ENCODE assay signal across 11 cellular contexts in genomic region chr2:235690082-235690808, GRCh38.
"Had no signal": no experiment of that assay in that cellular context is flagged by ENCODE, and none has a peak within 500 bp of the region (broad histone marks: within the 10 kb centered on the region; RNA-seq: fewer than 3 reads in every experiment).

No MANE protein-coding gene starts in this region.

- H3K4me3 Mint-ChIP-seq: activated CD4-positive, alpha-beta T cell treated with anti-CD3 and anti-CD28 coated beads, Interleukin-2, amount 10 ng/mL, durations not matched to agents 24 days and 14 days; activated naive CD4-positive, alpha-beta T cell treated with anti-CD3 and anti-CD28 coated beads for 36 hours; activated T-helper 17 cell treated with anti-CD3 and anti-CD28 coated beads, Interleukin-2, amount 50 U/mL, for 72 hours; central memory CD8-positive, alpha-beta T cell; memory B cell; neural crest cell; T-cell had no signal

- H3K4me1 ChIP-seq: adrenal gland, thyroid gland had no signal

- H3K9me3 ChIP-seq: adrenal gland, thyroid gland had no signal

- H3K27me3 Mint-ChIP-seq: activated CD4-positive, alpha-beta T cell treated with anti-CD3 and anti-CD28 coated beads, Interleukin-2, amount 10 ng/mL, durations not matched to agents 24 days and 14 days; central memory CD8-positive, alpha-beta T cell had no signal

- H3K27me3 ChIP-seq: adrenal gland, thyroid gland had no signal

- H3K36me3 ChIP-seq: adrenal gland, thyroid gland had no signal

- ATAC-seq: activated T-helper 17 cell treated with anti-CD3 and anti-CD28 coated beads, Interleukin-2, amount 50 U/mL, for 72 hours; T-cell had no signal

- H3K27ac Mint-ChIP-seq: activated CD4-positive, alpha-beta T cell treated with anti-CD3 and anti-CD28 coated beads, Interleukin-2, amount 10 ng/mL, durations not matched to agents 24 days and 14 days; activated naive CD4-positive, alpha-beta T cell treated with anti-CD3 and anti-CD28 coated beads for 36 hours; activated T-helper 17 cell treated with anti-CD3 and anti-CD28 coated beads, Interleukin-2, amount 50 U/mL, for 72 hours; memory B cell; T-cell had no signal

- DNase-seq: activated CD4-positive, alpha-beta T cell treated with anti-CD3 and anti-CD28 coated beads, Interleukin-2, amount 10 ng/mL, durations not matched to agents 24 days and 14 days; activated naive CD4-positive, alpha-beta T cell treated with anti-CD3 and anti-CD28 coated beads for 36 hours; adrenal gland; stimulated activated CD4-positive, alpha-beta T cell treated with anti-CD3 and anti-CD28 coated beads, Interleukin-15, amount 100 ng/mL, for 24 hours; stimulated activated CD4-positive, alpha-beta T cell treated with anti-CD3 and anti-CD28 coated beads, Interleukin-4, amount 100 ng/mL, for 4 hours; T-cell; thyroid gland had no signal

- H3K4me3 ChIP-seq: adrenal gland, thyroid gland had no signal

- H3K9me3 Mint-ChIP-seq: activated CD4-positive, alpha-beta T cell treated with anti-CD3 and anti-CD28 coated beads, Interleukin-2, amount 10 ng/mL, durations not matched to agents 24 days and 14 days; activated naive CD4-positive, alpha-beta T cell treated with anti-CD3 and anti-CD28 coated beads for 36 hours; activated T-helper 17 cell treated with anti-CD3 and anti-CD28 coated beads, Interleukin-2, amount 50 U/mL, for 72 hours; central memory CD8-positive, alpha-beta T cell; memory B cell; neural crest cell; T-cell had no signal

- H3K36me3 Mint-ChIP-seq: memory B cell, T-cell had no signal

- H3K4me1 Mint-ChIP-seq: activated CD4-positive, alpha-beta T cell treated with anti-CD3 and anti-CD28 coated beads, Interleukin-2, amount 10 ng/mL, durations not matched to agents 24 days and 14 days; activated T-helper 17 cell treated with anti-CD3 and anti-CD28 coated beads, Interleukin-2, amount 50 U/mL, for 72 hours; memory B cell had no signal

- H3K27ac ChIP-seq: adrenal gland, thyroid gland had no signal
